Comparison of ENCODE assay signal across 29 cellular contexts in genomic region chr1:205216588-205216987, GRCh38.
"Had no signal": no experiment of that assay in that cellular context is flagged by ENCODE, and none has a peak within 500 bp of the region (broad histone marks: within the 10 kb centered on the region; RNA-seq: fewer than 3 reads in every experiment).

No MANE protein-coding gene starts in this region.

- H3K79me2 ChIP-seq: parathyroid adenoma had no signal

- H3K27me3 ChIP-seq: neural progenitor cell, ovary, right lobe of liver, sigmoid colon, suprapubic skin, testis, tibial artery, upper lobe of left lung, uterus had no signal

- H3K9me3 ChIP-seq: ovary, psoas muscle, right lobe of liver, sigmoid colon, suprapubic skin, testis, tibial artery, upper lobe of left lung, uterus had no signal

- H3K9ac ChIP-seq: neural progenitor cell, parathyroid adenoma had no signal

- FAIRE-seq: small intestine had no signal

- H3K4me3 Mint-ChIP-seq: naive thymus-derived CD4-positive, alpha-beta T cell; natural killer cell; neural progenitor cell; stimulated activated memory B cell treated with anti-CD40 and anti-IgM and Interleukin-4, amounts not matched to agents 10 μg/mL and 1 μg/mL and 100 μg/mL, for 72 hours; stimulated activated naive CD8-positive, alpha-beta T cell treated with anti-CD3 and anti-CD28 coated beads, Interleukin-15, amount 100 ng/mL, for 72 hours had no signal

- H3K27me3 Mint-ChIP-seq: stimulated activated memory B cell treated with anti-CD40 and anti-IgM and Interleukin-4, amounts not matched to agents 10 μg/mL and 1 μg/mL and 100 μg/mL, for 72 hours had no signal

- H2AFZ ChIP-seq: neural progenitor cell, parathyroid adenoma had no signal

- ATAC-seq: naive thymus-derived CD4-positive, alpha-beta T cell; natural killer cell; psoas muscle; right cardiac atrium; right lobe of liver; stimulated activated memory B cell treated with anti-CD40 and anti-IgM and Interleukin-4, amounts not matched to agents 10 μg/mL and 1 μg/mL and 100 μg/mL, for 72 hours; stimulated activated naive CD8-positive, alpha-beta T cell treated with anti-CD3 and anti-CD28 coated beads, Interleukin-15, amount 100 ng/mL, for 72 hours; stimulated activated naive CD8-positive, alpha-beta T cell treated with anti-CD3 and anti-CD28 coated beads, Interleukin-15, Interleukin-2, amounts not matched to agents 100 U/mL and 50 U/mL, for 24 hours had no signal

- H3K36me3 Mint-ChIP-seq: naive thymus-derived CD4-positive, alpha-beta T cell; natural killer cell; neural progenitor cell; stimulated activated memory B cell treated with anti-CD40 and anti-IgM and Interleukin-4, amounts not matched to agents 10 μg/mL and 1 μg/mL and 100 μg/mL, for 72 hours had no signal

- H3K4me1 ChIP-seq: parathyroid adenoma, right lobe of liver, testis, uterus had no signal

- H3K27ac ChIP-seq: neural progenitor cell, ovary, parathyroid adenoma, psoas muscle, right lobe of liver, sigmoid colon, suprapubic skin, testis, tibial artery, upper lobe of left lung, uterus had no signal

- DNase-seq: naive thymus-derived CD4-positive, alpha-beta T cell; natural killer cell; occipital lobe; ovary; posterior cingulate gyrus; psoas muscle; right cardiac atrium; right lobe of liver; sigmoid colon; small intestine; stimulated activated CD4-positive, alpha-beta T cell treated with anti-CD3 and anti-CD28 coated beads, Interleukin-15, amount 100 ng/mL, for 24 hours; stimulated activated CD4-positive, alpha-beta T cell treated with anti-CD3 and anti-CD28 coated beads, Interleukin-2, amount 100 ng/mL, for 24 hours; stimulated activated CD4-positive, alpha-beta T cell treated with anti-CD3 and anti-CD28 coated beads, Interleukin-4, amount 100 ng/mL, for 1 hour; stimulated activated CD4-positive, alpha-beta T cell treated with anti-CD3 and anti-CD28 coated beads, Interleukin-4, amount 100 ng/mL, for 4 hours; stimulated activated CD8-positive, alpha-beta memory T cell treated with anti-CD3 and anti-CD28 coated beads, Interleukin-4, amount 100 ng/mL, for 48 hours; stimulated activated naive CD4-positive, alpha-beta T cell; stimulated activated naive CD8-positive, alpha-beta T cell treated with anti-CD3 and anti-CD28 coated beads, Interleukin-15, amount 100 ng/mL, for 72 hours; stimulated activated naive CD8-positive, alpha-beta T cell treated with anti-CD3 and anti-CD28 coated beads, Interleukin-15, Interleukin-2, amounts not matched to agents 100 U/mL and 50 U/mL, for 24 hours; substantia nigra; testis; tibial artery; upper lobe of left lung; uterus had no signal

- H3K4me1 Mint-ChIP-seq: nephron had no signal

- H3K4me2 ChIP-seq: neural progenitor cell had no signal

- H3K9me3 Mint-ChIP-seq: natural killer cell; nephron; neural progenitor cell; stimulated activated memory B cell treated with anti-CD40 and anti-IgM and Interleukin-4, amounts not matched to agents 10 μg/mL and 1 μg/mL and 100 μg/mL, for 72 hours; stimulated activated naive CD8-positive, alpha-beta T cell treated with anti-CD3 and anti-CD28 coated beads, Interleukin-15, amount 100 ng/mL, for 72 hours had no signal

- H3K27ac Mint-ChIP-seq: naive thymus-derived CD4-positive, alpha-beta T cell; natural killer cell; nephron; neural progenitor cell; progenitor cell of endocrine pancreas; stimulated activated memory B cell treated with anti-CD40 and anti-IgM and Interleukin-4, amounts not matched to agents 10 μg/mL and 1 μg/mL and 100 μg/mL, for 72 hours; stimulated activated naive CD8-positive, alpha-beta T cell treated with anti-CD3 and anti-CD28 coated beads, Interleukin-15, amount 100 ng/mL, for 72 hours had no signal
